ENCODE assay signal across 23 cellular contexts in genomic region chr2:181546086-181546485, GRCh38.
DNase-seq lines count a peak whose midpoint lies in the region; ATAC-seq, FAIRE-seq and TF ChIP-seq lines count a peak whose summit lies in the region.
"Had no signal": no experiment of that assay in that cellular context is flagged by ENCODE, and none has a peak within 500 bp of the region (broad histone marks: within the 10 kb centered on the region; RNA-seq: fewer than 3 reads in every experiment).

No MANE protein-coding gene starts in this region.

- TF ChIP-seq POLR2A in A549 (IDR thresholded peaks at IDR 0.05; ENCODE audit: low read length) = no peak

- H3K9me3 ChIP-seq in A549 (no peaks in the 10 kb centered on the region), astrocyte (ENCODE audit: insufficient read depth, low read depth, low read length) (no peaks in the 10 kb centered on the region)
- H3K9me3 ChIP-seq: psoas muscle, tibial nerve had no signal

- H3K27ac ChIP-seq in A549 (no peak overlapping the region), astrocyte (ENCODE audit: low read depth, low read length) (no peak overlapping the region)
- H3K27ac ChIP-seq: heart right ventricle, psoas muscle, SK-N-MC, tibial nerve had no signal

- no peak for TF ChIP-seq RAD21 in A549 (conservative IDR thresholded peaks at IDR 0.05 in 1 of 2, IDR thresholded peaks at IDR 0.05 in 1 of 2)

- no peak overlapping the region for H3K4me3 Mint-ChIP-seq in astrocyte (ENCODE audit: unreplicated experiment)
- no peak overlapping the region for H3K4me3 Mint-ChIP-seq in activated CD8-positive, alpha-beta memory T cell treated with anti-CD3 and anti-CD28 coated beads, Interleukin-2, amount 10 ng/mL, durations not matched to agents 7 days and 5 days
- H3K4me3 Mint-ChIP-seq: activated CD4-positive, alpha-beta T cell treated with anti-CD3 and anti-CD28 coated beads, Interleukin-2, amount 10 ng/mL, durations not matched to agents 24 days and 14 days; CD4-positive, alpha-beta memory T cell; dendritic cell treated with granulocyte-macrophage colony-stimulating factor and Interleukin-4, amounts not matched to agents 40 ng/mL and 50 ng/mL, for 4 days; IgD-negative memory B cell had no signal

- 20% methylated on average over 3 of the region's 3 CpGs for WGBS in A549 (ENCODE audit: missing lambda C conversion rate)

- DNase-seq in A549 (ENCODE audit: low read depth in 1 of 2, low spot score in 1 of 2) = no peak
- DNase-seq in HCEC 1CT = peak; percentile 21
- peak; percentile 68 for DNase-seq in astrocyte (ENCODE audit: low read depth)
- peak; percentile 54 for DNase-seq in iris pigment epithelial cell (ENCODE audit: low read depth)
- DNase-seq in ecto neural progenitor cell (ENCODE audit: low spot score) = no peak
- no peak for DNase-seq in activated CD8-positive, alpha-beta memory T cell treated with anti-CD3 and anti-CD28 coated beads, Interleukin-2, amount 10 ng/mL, durations not matched to agents 7 days and 5 days
- DNase-seq in stimulated activated CD4-positive, alpha-beta T cell treated with anti-CD3 and anti-CD28 coated beads, Interleukin-12 subunit alpha, Interleukin-12 subunit beta, amount 100 ng/mL, for 4 hours = no peak
- no peak for DNase-seq in stimulated activated CD4-positive, alpha-beta T cell treated with anti-CD3 and anti-CD28 coated beads, Interleukin-4, amount 100 ng/mL, for 24 hours
- DNase-seq: activated CD4-positive, alpha-beta T cell treated with anti-CD3 and anti-CD28 coated beads, Interleukin-2, amount 10 ng/mL, durations not matched to agents 24 days and 14 days; aorta; CD4-positive, alpha-beta memory T cell; heart right ventricle; islet precursor cell; NCI-H2029; NCI-H526 treated with DMSO at 0.1 percent for 48 hours; psoas muscle; stimulated activated naive CD4-positive, alpha-beta T cell had no signal

- peak overlapping the region; percentile 40; the same call in 1 of the 3 replicates for H3K4me2 ChIP-seq in A549
- H3K4me2 ChIP-seq in astrocyte (ENCODE audit: low read length) = peak overlapping the region; percentile 10

- H3K36me3 ChIP-seq in astrocyte (ENCODE audit: insufficient read depth, low read length) = no peaks in the 10 kb centered on the region
- H3K36me3 ChIP-seq: heart right ventricle, tibial nerve had no signal

- no peaks in the 10 kb centered on the region for H3K79me2 ChIP-seq in astrocyte (ENCODE audit: insufficient read depth, low read length)

- no peaks in the 10 kb centered on the region for H3K27me3 Mint-ChIP-seq in astrocyte (ENCODE audit: low read depth, unreplicated experiment)
- H3K27me3 Mint-ChIP-seq in activated CD8-positive, alpha-beta memory T cell treated with anti-CD3 and anti-CD28 coated beads, Interleukin-2, amount 10 ng/mL, durations not matched to agents 7 days and 5 days = no peaks in the 10 kb centered on the region
- H3K27me3 Mint-ChIP-seq: activated CD4-positive, alpha-beta T cell treated with anti-CD3 and anti-CD28 coated beads, Interleukin-2, amount 10 ng/mL, durations not matched to agents 24 days and 14 days; CD4-positive, alpha-beta memory T cell; dendritic cell treated with granulocyte-macrophage colony-stimulating factor and Interleukin-4, amounts not matched to agents 40 ng/mL and 50 ng/mL, for 4 days; IgD-negative memory B cell had no signal

- FAIRE-seq in A549 (lab: Jason Lieb, UNC) (no peak), astrocyte (lab: Jason Lieb, UNC) (no peak)
- FAIRE-seq: TTC549 had no signal

- no peaks in the 10 kb centered on the region for H3K36me3 Mint-ChIP-seq in astrocyte (ENCODE audit: low read depth, unreplicated experiment)
- H3K36me3 Mint-ChIP-seq in activated CD8-positive, alpha-beta memory T cell treated with anti-CD3 and anti-CD28 coated beads, Interleukin-2, amount 10 ng/mL, durations not matched to agents 7 days and 5 days = peaks cover 28% of the 10 kb centered on the region

- H3K4me3 ChIP-seq in A549 (no peak overlapping the region), astrocyte (ENCODE audit: insufficient read depth, low read depth, low read length) (no peak overlapping the region)
- H3K4me3 ChIP-seq: heart right ventricle, psoas muscle, SK-N-MC, tibial nerve had no signal

- no peaks in the 10 kb centered on the region for H3K4me1 ChIP-seq in A549
- H3K4me1 ChIP-seq in astrocyte (ENCODE audit: insufficient read depth, low read length) = peaks cover 3% of the 10 kb centered on the region
- H3K4me1 ChIP-seq: heart right ventricle, psoas muscle, tibial nerve had no signal

- no peak overlapping the region for H3K27ac Mint-ChIP-seq in astrocyte (ENCODE audit: unreplicated experiment)
- no peak overlapping the region for H3K27ac Mint-ChIP-seq in activated CD8-positive, alpha-beta memory T cell treated with anti-CD3 and anti-CD28 coated beads, Interleukin-2, amount 10 ng/mL, durations not matched to agents 7 days and 5 days
- H3K27ac Mint-ChIP-seq: activated CD4-positive, alpha-beta T cell treated with anti-CD3 and anti-CD28 coated beads, Interleukin-2, amount 10 ng/mL, durations not matched to agents 24 days and 14 days; CD4-positive, alpha-beta memory T cell; dendritic cell treated with granulocyte-macrophage colony-stimulating factor and Interleukin-4, amounts not matched to agents 40 ng/mL and 50 ng/mL, for 4 days; IgD-negative memory B cell had no signal

- H3K27me3 ChIP-seq in astrocyte (ENCODE audit: insufficient read depth, low read length) = no peaks in the 10 kb centered on the region
- H3K27me3 ChIP-seq: tibial nerve had no signal

- H4K20me1 ChIP-seq in astrocyte (ENCODE audit: insufficient read depth, low read length) = no peaks in the 10 kb centered on the region

- ATAC-seq in A549 = no peak
- no peak for ATAC-seq in activated CD8-positive, alpha-beta memory T cell treated with anti-CD3 and anti-CD28 coated beads, Interleukin-2, amount 10 ng/mL, durations not matched to agents 7 days and 5 days
- ATAC-seq: esophagus mucosa, heart right ventricle, psoas muscle had no signal

- H3K9ac ChIP-seq in astrocyte (ENCODE audit: low read length) = no peak overlapping the region

- no peak for TF ChIP-seq EP300 in A549 (IDR thresholded peaks at IDR 0.05)

- H2AFZ ChIP-seq in astrocyte (ENCODE audit: low read depth, low read length) = no peak overlapping the region

- POLR2A ChIA-PET in A549 (lab: Yijun Ruan, JAX) = no interaction called here

- TF ChIP-seq CTCF in A549 (IDR thresholded peaks at IDR 0.05) (no peak), astrocyte (IDR thresholded peaks at IDR 0.05; ENCODE audit: insufficient read depth, low read depth, low read length) (no peak)

- H3K4me1 Mint-ChIP-seq in astrocyte (ENCODE audit: low read depth, unreplicated experiment) = peaks cover 7% of the 10 kb centered on the region
- no peaks in the 10 kb centered on the region for H3K4me1 Mint-ChIP-seq in activated CD8-positive, alpha-beta memory T cell treated with anti-CD3 and anti-CD28 coated beads, Interleukin-2, amount 10 ng/mL, durations not matched to agents 7 days and 5 days
- H3K4me1 Mint-ChIP-seq: activated CD4-positive, alpha-beta T cell treated with anti-CD3 and anti-CD28 coated beads, Interleukin-2, amount 10 ng/mL, durations not matched to agents 24 days and 14 days had no signal

- H3K9me3 Mint-ChIP-seq in astrocyte (ENCODE audit: unreplicated experiment) = peaks cover 3% of the 10 kb centered on the region
- no peaks in the 10 kb centered on the region for H3K9me3 Mint-ChIP-seq in activated CD8-positive, alpha-beta memory T cell treated with anti-CD3 and anti-CD28 coated beads, Interleukin-2, amount 10 ng/mL, durations not matched to agents 7 days and 5 days (ENCODE audit: low read depth)
- H3K9me3 Mint-ChIP-seq: activated CD4-positive, alpha-beta T cell treated with anti-CD3 and anti-CD28 coated beads, Interleukin-2, amount 10 ng/mL, durations not matched to agents 24 days and 14 days; dendritic cell treated with granulocyte-macrophage colony-stimulating factor and Interleukin-4, amounts not matched to agents 40 ng/mL and 50 ng/mL, for 4 days; IgD-negative memory B cell had no signal

- CTCF ChIA-PET in A549 (lab: Yijun Ruan, JAX) = interaction anchor here (0.5 kb wide), 1 partner anchor 67 kb away, joined by 3 read pairs; no protein-coding TSS in a partner anchor
- CTCF ChIA-PET in activated CD8-positive, alpha-beta memory T cell treated with anti-CD3 and anti-CD28 coated beads, Interleukin-2, amount 10 ng/mL, durations not matched to agents 7 days and 5 days (lab: Charles Lee) = interaction anchor here (1.0 to 1.4 kb wide), 2 partner anchors 13 to 169 kb away, joined by 3 read pairs; no protein-coding TSS in a partner anchor

TF ChIP-seq in A549, 52 proteins besides CTCF, POLR2A, EP300 and RAD21:
- TF ChIP-seq NR3C1 (IDR thresholded peaks at IDR 0.05) (no peak), HOXB5 (CRISPR knock-in tag; IDR thresholded peaks at IDR 0.05) (no peak), PHF8 (IDR thresholded peaks at IDR 0.05; ENCODE audit: borderline replicate concordance, low read depth) (no peak), MAX (IDR thresholded peaks at IDR 0.05) (no peak), CHD2 (IDR thresholded peaks at IDR 0.05; ENCODE audit: low read length, partially characterized antibody) (no peak), TP53 (CRISPR knock-in tag; IDR thresholded peaks at IDR 0.05) (no peak), KDM5A (IDR thresholded peaks at IDR 0.05) (no peak), FOSL2 (IDR thresholded peaks at IDR 0.05) (no peak), FOSL2 (CRISPR knock-in tag; IDR thresholded peaks at IDR 0.05) (no peak), CBX8 (IDR thresholded peaks at IDR 0.05) (no peak), EHF (CRISPR knock-in tag; IDR thresholded peaks at IDR 0.05) (no peak), RARB (CRISPR knock-in tag; IDR thresholded peaks at IDR 0.05) (no peak), NPAS2 (CRISPR knock-in tag; IDR thresholded peaks at IDR 0.05; ENCODE audit: borderline replicate concordance) (no peak)
TF ChIP-seq in A549: peak in this region for 0.

Comparison
In these comparisons a context has a peak if more than half of its experiments do, and no peak if none do; other contexts are left out.
1. DNase-seq: peak in HCEC 1CT (single experiment), astrocyte (single experiment) and iris pigment epithelial cell (single experiment); none in A549 (0 of 2), ecto neural progenitor cell (single experiment), activated CD8-positive, alpha-beta memory T cell treated with anti-CD3 and anti-CD28 coated beads, Interleukin-2, amount 10 ng/mL, durations not matched to agents 7 days and 5 days (single experiment), stimulated activated CD4-positive, alpha-beta T cell treated with anti-CD3 and anti-CD28 coated beads, Interleukin-12 subunit alpha, Interleukin-12 subunit beta, amount 100 ng/mL, for 4 hours (single experiment) and stimulated activated CD4-positive, alpha-beta T cell treated with anti-CD3 and anti-CD28 coated beads, Interleukin-4, amount 100 ng/mL, for 24 hours (single experiment).